In the genomic region with DNA sequence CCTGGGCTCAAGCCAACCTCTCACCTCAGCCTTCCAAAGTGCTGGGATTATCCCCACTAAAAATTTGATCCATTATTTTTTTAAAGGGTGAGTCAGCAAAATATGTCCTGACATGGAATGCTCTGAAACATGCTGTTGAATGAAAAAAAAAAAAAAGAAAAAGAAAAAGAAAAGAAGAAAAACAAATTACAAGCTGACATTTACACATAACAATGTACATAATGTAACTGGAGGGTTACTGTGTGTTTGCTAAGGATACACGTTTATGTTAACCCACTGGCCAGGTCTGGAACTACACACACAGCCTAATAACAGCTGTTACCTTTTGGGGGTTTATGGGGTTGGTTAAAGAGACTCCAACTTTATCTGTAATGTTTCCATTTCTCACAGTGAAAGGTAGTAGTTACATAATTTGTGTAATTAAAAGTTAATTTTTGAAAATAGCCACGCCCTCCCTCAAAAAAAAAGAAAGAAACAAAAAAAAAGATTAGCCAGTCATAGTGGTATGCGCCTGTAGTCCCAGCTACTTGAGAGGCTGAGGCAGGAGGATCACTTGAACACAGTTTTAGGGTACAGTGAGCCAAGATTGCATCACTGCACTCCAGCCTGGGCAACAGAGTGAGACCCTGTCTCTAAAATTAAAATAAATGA, we compare ENCODE assay signal across 8 cellular contexts. TPM values are rescaled to one million over a fixed set of nuclear protein-coding genes. Genes with fewer than 3 reads are reported as not detected.
DNase-seq lines count a peak whose midpoint lies in the region; ATAC-seq and TF ChIP-seq lines count a peak whose summit lies in the region.

No MANE protein-coding gene starts in this region.

- H3K79me2 ChIP-seq in DND-41 (ENCODE audit: insufficient read depth, low read length) = no peaks in the 10 kb centered on the region

- peak overlapping the region in 1 of 2 experiments; percentile 32; a peak in 2 of 4 replicates for H4K8ac ChIP-seq in IMR-90 (ENCODE audit: low read depth in 2 of 2, low read length in 2 of 2)

- peak overlapping the region; percentile 73; the same call in 1 of the 2 replicates for H3K18ac ChIP-seq in IMR-90 (ENCODE audit: low read depth, low read length)

- H3K4me1 ChIP-seq in DND-41 (ENCODE audit: insufficient read depth, low read length) (no peaks in the 10 kb centered on the region), IMR-90 (ENCODE audit: control insufficient read depth, insufficient read depth, low read length) (peaks cover 15% of the 10 kb centered on the region)

- 0 out of 2 replicates have a peak overlapping the region, but pooled peaks have one; percentile 13 for H2BK120ac ChIP-seq in IMR-90 (ENCODE audit: low read depth, low read length)

- peak overlapping the region; percentile 81 for H2BK5ac ChIP-seq in IMR-90 (ENCODE audit: low read depth, low read length, poor library complexity, severe bottlenecking)

- TF ChIP-seq RAD21 in IMR-90 (IDR thresholded peaks at IDR 0.05; ENCODE audit: low read length) = no peak

- ATAC-seq in DND-41 (ENCODE audit: insufficient read depth, low read depth) = no peak
- no peak; the same call in 1 of the 2 replicates for ATAC-seq in IMR-90 (ENCODE audit: low read depth)
- ATAC-seq in memory B cell (ENCODE audit: low read depth) = peak; percentile 63
- ATAC-seq in HG03469 (IDR thresholded peaks at IDR 0.05; ENCODE audit: unreplicated experiment) = no peak
- ATAC-seq in HG02884 (IDR thresholded peaks at IDR 0.05; ENCODE audit: unreplicated experiment) = no peak

- POLR2A ChIA-PET in IMR-90 (lab: Charles Lee; ENCODE audit: unreplicated experiment) = interaction anchor here (0.6 kb wide), 4 partner anchors 148 to 628 kb away, joined by 3 to 10 read pairs (median 5); no protein-coding TSS in a partner anchor

- TF ChIP-seq POLR2A in IMR-90 (IDR thresholded peaks at IDR 0.05; ENCODE audit: low read depth, low read length) = no peak

- no peak overlapping the region for H3K4me2 ChIP-seq in DND-41 (ENCODE audit: insufficient read depth, low read length)
- H3K4me2 ChIP-seq in IMR-90 (ENCODE audit: low read depth, low read length) = no peak overlapping the region

- DNase-seq in DND-41 (no peak), IMR-90 (peak; percentile 65), brain microvascular endothelial cell (no peak), memory B cell (ENCODE audit: low spot score in 2 of 2) (no peak), NCI-H1694 (lab: John Stamatoyannopoulos, UW) (no peak), GM10266 (ENCODE audit: extremely low spot score) (no peak)

- dilution Hi-C loops in IMR-90 (cut with HindIII; ENCODE audit: low sequenced_read_pairs, unreplicated experiment) = loop anchor here (25.0 kb wide), 1 partner anchor 89 kb away; no protein-coding TSS in a partner anchor

- peak overlapping the region; percentile 37; the same call in 1 of the 3 replicates for H2BK15ac ChIP-seq in IMR-90 (ENCODE audit: low read depth, low read length)

- H3K27ac ChIP-seq in DND-41 (ENCODE audit: low read length) = no peak overlapping the region
- H3K27ac ChIP-seq in IMR-90 (ENCODE audit: insufficient read depth, low read length) = peak overlapping the region; percentile 41; the same call in 1 of the 2 replicates
- H3K27ac ChIP-seq in brain microvascular endothelial cell = no peak overlapping the region

- H2AK5ac ChIP-seq in IMR-90 (ENCODE audit: low read depth, low read length) = peak overlapping the region; percentile 56; the same call in 1 of the 2 replicates

- BruUV-seq in IMR-90 (replicated peaks; lab: Mats Ljungman, UMichigan) = no TSS peak

- no peak overlapping the region; the same call in 1 of the 2 replicates for H4K91ac ChIP-seq in IMR-90 (ENCODE audit: insufficient read depth, low read depth, low read length)

- peak overlapping the region; percentile 53; the same call in 1 of the 2 replicates for H3K4ac ChIP-seq in IMR-90 (ENCODE audit: low read depth, low read length)

- H3K14ac ChIP-seq in IMR-90 (replicated peaks; ENCODE audit: low read depth, low read length) = peak overlapping the region; percentile 20; the same call in 1 of the 2 replicates

- no peak overlapping the region for H2AK9ac ChIP-seq in IMR-90 (replicated peaks; ENCODE audit: low read depth, low read length, poor library complexity)

- no peak overlapping the region for H3K4me3 Mint-ChIP-seq in memory B cell

- H3K79me1 ChIP-seq in IMR-90 (ENCODE audit: low read depth in 1 of 2, low read length in 2 of 2) = no peaks in the 10 kb centered on the region

- no CpG with 5 or more reads among the region's 3 CpGs for WGBS in IMR-90 (ENCODE audit: extremely low coverage in 2 of 2, insufficient read length in 1 of 2), 2 experiments

- no peak overlapping the region for H3K9ac ChIP-seq in DND-41 (ENCODE audit: low read depth, low read length)
- H3K9ac ChIP-seq in IMR-90 (ENCODE audit: low read depth, low read length) = no peak overlapping the region

- no peaks in the 10 kb centered on the region for H4K20me1 ChIP-seq in DND-41 (ENCODE audit: insufficient read depth, low read length)
- no peaks in the 10 kb centered on the region for H4K20me1 ChIP-seq in IMR-90 (ENCODE audit: insufficient read depth, low read length)

- H3K9me3 ChIP-seq in DND-41 (ENCODE audit: insufficient read depth, low read length, severe bottlenecking) (no peaks in the 10 kb centered on the region), IMR-90 (ENCODE audit: control insufficient read depth, insufficient read depth, low read length) (no peaks in the 10 kb centered on the region)

- no peak overlapping the region for H3K23ac ChIP-seq in IMR-90 (ENCODE audit: low read depth, low read length)

- H3K9me1 ChIP-seq in IMR-90 (ENCODE audit: insufficient read depth, low read length) = 0 out of 2 replicates have a peak, but pooled peaks cover 2% of the 10 kb centered on the region

- H3K27ac Mint-ChIP-seq in memory B cell = no peak overlapping the region

- H3K9me3 Mint-ChIP-seq in memory B cell = no peaks in the 10 kb centered on the region

- H3K56ac ChIP-seq in IMR-90 (ENCODE audit: extremely low read depth, insufficient read depth, low read length) = no peak overlapping the region

- TF ChIP-seq CTCF in DND-41 (IDR thresholded peaks at IDR 0.05; ENCODE audit: borderline replicate concordance, extremely low read depth, low read length, poor library complexity, severe bottlenecking) (peak; percentile 23), IMR-90 (conservative IDR thresholded peaks at IDR 0.05; ENCODE audit: low read depth, low read length) (no peak; the same call in 1 of the 2 replicates), brain microvascular endothelial cell (IDR thresholded peaks at IDR 0.05; ENCODE audit: low read depth, low read length, missing control alignments) (peak; percentile 42), GM10266 (IDR thresholded peaks at IDR 0.05; ENCODE audit: control insufficient read depth, insufficient read depth, low read depth, missing control alignments) (no peak)

- intact Hi-C loops in IMR-90 (cut with micrococcal nuclease) = loop anchor here (1.0 to 5.0 kb wide), 2 partner anchors 45 to 74 kb away; no protein-coding TSS in a partner anchor

- H3K4me3 ChIP-seq in DND-41 (ENCODE audit: low read depth in 1 of 2, low read length in 2 of 2) = no peak overlapping the region
- no peak overlapping the region for H3K4me3 ChIP-seq in IMR-90 (ENCODE audit: insufficient read depth, low read depth, low read length)
- H3K4me3 ChIP-seq in brain microvascular endothelial cell (ENCODE audit: low read depth, low read length) = no peak overlapping the region

- H2AFZ ChIP-seq in DND-41 (ENCODE audit: low read depth, low read length) = no peak overlapping the region
- no peak overlapping the region for H2AFZ ChIP-seq in IMR-90 (replicated peaks; ENCODE audit: low read length, poor library complexity)

- H3K27me3 ChIP-seq in DND-41 (ENCODE audit: insufficient read depth, low read length, poor library complexity) = no peaks in the 10 kb centered on the region
- no peaks in the 10 kb centered on the region for H3K27me3 ChIP-seq in IMR-90 (ENCODE audit: control insufficient read depth, insufficient read depth, low read length)
- H3K27me3 ChIP-seq in brain microvascular endothelial cell (replicated peaks) = no peaks in the 10 kb centered on the region

- H3K36me3 Mint-ChIP-seq in memory B cell = no peaks in the 10 kb centered on the region

- H3K27me3 Mint-ChIP-seq in memory B cell = no peaks in the 10 kb centered on the region

- H3K4me1 Mint-ChIP-seq in memory B cell = no peaks in the 10 kb centered on the region

- CTCF ChIA-PET in IMR-90 (lab: Yijun Ruan, JAX) = interaction anchor here (0.7 to 1.2 kb wide), 3 partner anchors 12 to 131 kb away, joined by 3 to 6 read pairs (median 6); no protein-coding TSS in a partner anchor

- in situ Hi-C loops in IMR-90 (cut with MboI; ENCODE audit: low sequenced_read_pairs) = no loop called here
- in situ Hi-C loops in brain microvascular endothelial cell (cut with HindIII; ENCODE audit: low pct_ligation_motif_present, low sequenced_read_pairs) = no loop called here

- no peak overlapping the region for H2BK20ac ChIP-seq in IMR-90 (ENCODE audit: low read depth, low read length)

- H3K36me3 ChIP-seq in DND-41 (ENCODE audit: insufficient read depth, low read length) = no peaks in the 10 kb centered on the region
- H3K36me3 ChIP-seq in IMR-90 (ENCODE audit: control insufficient read depth, insufficient read depth, low read length) = no peaks in the 10 kb centered on the region
- no peaks in the 10 kb centered on the region for H3K36me3 ChIP-seq in brain microvascular endothelial cell (replicated peaks)

- H4K5ac ChIP-seq in IMR-90 (ENCODE audit: low read depth, low read length) = no peak overlapping the region

TF ChIP-seq in IMR-90, 13 proteins besides CTCF, POLR2A, EP300 and RAD21 (continues in another document):
- peak; percentile 96 for TF ChIP-seq MAFK (IDR thresholded peaks at IDR 0.05; ENCODE audit: low read depth, low read length)
- TF ChIP-seq RFX5 (IDR thresholded peaks at IDR 0.05; ENCODE audit: low read depth, low read length) = no peak

RNA-seq across cellular contexts. Expression of a gene that starts 3.1 kb away (rescaled TPM):
- total RNA-seq in IMR-90 (2012; rRNA removed) = 0.18 and 0.28 TPM in 2 replicates
- polyA plus RNA-seq in IMR-90 (2012; rRNA removed) = 0.32 and 0.34 TPM in 2 replicates
- 0.26 and 0.43 TPM in 2 replicates for polyA plus RNA-seq in IMR-90 (2012; cell fraction: cytosol; rRNA removed)
- polyA plus RNA-seq in IMR-90 (2012; cell fraction: nucleus; rRNA removed; ENCODE audit: low replicate concordance) = 0.13 and 0.34 TPM in 2 replicates

RNA-seq across cellular contexts. Expression of a gene that starts 22.0 kb away (rescaled TPM):
- under 0.01 TPM in 1 of 2 replicates, not detected in the other for total RNA-seq in IMR-90 (2012; rRNA removed)
- polyA plus RNA-seq in IMR-90 (2012; rRNA removed) = 0.10 and 0.13 TPM in 2 replicates
- 0.41 and 0.54 TPM in 2 replicates for polyA plus RNA-seq in IMR-90 (2012; cell fraction: cytosol; rRNA removed)
- 0.05 and 0.18 TPM in 2 replicates for polyA plus RNA-seq in IMR-90 (2012; cell fraction: nucleus; rRNA removed; ENCODE audit: low replicate concordance)

RNA-seq across cellular contexts. Expression of a gene that starts 41.6 kb away (rescaled TPM):
- 8.4 and 8.6 TPM in 2 replicates for total RNA-seq in IMR-90 (2012; rRNA removed)
- 40.4 and 47.0 TPM in 2 replicates for polyA plus RNA-seq in IMR-90 (2012; rRNA removed)
- polyA plus RNA-seq in IMR-90 (2012; cell fraction: cytosol; rRNA removed) = 50.7 and 52.3 TPM in 2 replicates
- 95.5 and 110 TPM in 2 replicates for polyA plus RNA-seq in IMR-90 (2012; cell fraction: nucleus; rRNA removed; ENCODE audit: low replicate concordance)

Comparison
In these comparisons a context has a peak if more than half of its experiments do, and no peak if none do; other contexts are left out.
1. CTCF ChIP-seq: peak in DND-41 (single experiment) and brain microvascular endothelial cell (single experiment); none in IMR-90 (single experiment) and GM10266 (single experiment).